1 cellular context compared by ENCODE assay signal in genomic region chr19:38616265-38616664, GRCh38.
TF ChIP-seq lines count a peak whose summit lies in the region.

No MANE protein-coding gene starts in this region.

TF ChIP-seq in HepG2, 621 proteins besides CTCF, POLR2A, EP300 and RAD21:
- no peak for TF ChIP-seq GPBP1L1 (CRISPR knock-in tag; IDR thresholded peaks at IDR 0.05)
- no peak for TF ChIP-seq ZNF512 (CRISPR knock-in tag; IDR thresholded peaks at IDR 0.05)
- TF ChIP-seq ATF6 (CRISPR knock-in tag; conservative IDR thresholded peaks at IDR 0.05) = no peak
- TF ChIP-seq ZNF629 (CRISPR knock-in tag; conservative IDR thresholded peaks at IDR 0.05) = peak; percentile 68; the same call in 1 of the 2 replicates
